Comparison of ENCODE assay signal across 16 cellular contexts in genomic region chr10:112852308-112852707, GRCh38.
DNase-seq lines count a peak whose midpoint lies in the region; ATAC-seq and TF ChIP-seq lines count a peak whose summit lies in the region.
"Had no signal": no experiment of that assay in that cellular context is flagged by ENCODE, and none has a peak within 500 bp of the region (broad histone marks: within the 10 kb centered on the region; RNA-seq: fewer than 3 reads in every experiment).

No MANE protein-coding gene starts in this region.

- no peak for TF ChIP-seq POLR2A in gastrocnemius medialis (IDR thresholded peaks at IDR 0.05)

- no peak overlapping the region for H3K27ac ChIP-seq in gastrocnemius medialis
- H3K27ac ChIP-seq: PC-9 had no signal

- TF ChIP-seq CTCF in gastrocnemius medialis (IDR thresholded peaks at IDR 0.05 in 4 of 5, conservative IDR thresholded peaks at IDR 0.05 in 1 of 5): no peak

- no peak overlapping the region for H3K4me3 ChIP-seq in gastrocnemius medialis
- H3K4me3 ChIP-seq: PC-9 had no signal

- in situ Hi-C loops in KBM-7 (cut with MboI; ENCODE audit: low pct_unique_long_range_greater_than_20kb, low sequenced_read_pairs) (no loop called here), gastrocnemius medialis (cut with MboI; ENCODE audit: low sequenced_read_pairs in 4 of 4) (no loop called here)

- intact Hi-C loops in left ventricle myocardium superior (cut with micrococcal nuclease) (no loop called here), gastrocnemius medialis (cut with DNase I; ENCODE audit: low total_unique reads) (no loop called here)

- no peaks in the 10 kb centered on the region for H3K4me1 ChIP-seq in gastrocnemius medialis

- peak; percentile 64 for DNase-seq in KBM-7
- peak; percentile 15 for DNase-seq in RPMI8226
- peak; percentile 42 for DNase-seq in left ventricle myocardium superior
- peak; percentile 12 to 33 for DNase-seq in gastrocnemius medialis
- no peak for DNase-seq in COR-L47 (lab: John Stamatoyannopoulos, UW)
- no peak for DNase-seq in A172 (ENCODE audit: low spot score)
- DNase-seq in NCI-H128 (lab: John Stamatoyannopoulos, UW; ENCODE audit: unreplicated experiment): no peak
- DNase-seq: AML-193, dermis blood vessel endothelial cell, DMS 273 treated with DMSO at 0.1 percent for 48 hours, erythroblast, GF-D8, NCI-H2081 treated with DMSO at 0.1 percent for 48 hours, NCI-H526 treated with DMSO at 0.1 percent for 48 hours, PC-9 had no signal

- no peaks in the 10 kb centered on the region for H3K36me3 ChIP-seq in gastrocnemius medialis

- ATAC-seq in left ventricle myocardium superior (peak; percentile 72), gastrocnemius medialis (no peak), HG03045 (IDR thresholded peaks at IDR 0.05; ENCODE audit: unreplicated experiment) (no peak)

- no peaks in the 10 kb centered on the region for H3K27me3 ChIP-seq in gastrocnemius medialis

- peaks cover 0 to 7% (median 0%) of the 10 kb centered on the region in 3 donors for H3K9me3 ChIP-seq in gastrocnemius medialis

Comparison
In these comparisons a context has a peak if more than half of its experiments do, and no peak if none do; other contexts are left out.
1. DNase-seq: peak in KBM-7 (single experiment), RPMI8226 (single experiment), left ventricle myocardium superior (single experiment) and gastrocnemius medialis (2 of 2); none in COR-L47 (single experiment), A172 (single experiment) and NCI-H128 (single experiment).